17 cellular contexts compared by ENCODE assay signal in the genomic region with DNA sequence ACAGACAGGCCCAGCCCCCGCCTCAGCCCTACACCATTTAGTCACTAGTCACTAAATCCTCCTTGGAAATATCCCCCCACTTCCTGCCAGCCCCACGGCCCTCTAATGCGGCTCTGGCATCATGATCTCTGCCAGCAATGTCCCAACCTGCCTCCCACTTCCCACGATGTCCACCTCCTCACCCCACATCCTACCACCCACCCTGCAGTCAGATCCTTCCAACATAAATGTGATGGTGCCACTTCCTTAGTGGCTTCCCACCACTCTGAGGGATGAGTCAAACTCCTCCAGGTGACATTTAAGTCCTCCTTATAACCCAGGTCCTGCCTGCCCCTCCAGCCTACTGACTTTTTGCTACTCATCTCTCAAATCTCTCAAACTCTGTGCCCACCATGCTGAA.
A peak's percentile ranks its signal among the peaks of the same experiment; 100 is the strongest.
DNase-seq lines count a peak whose midpoint lies in the region; ATAC-seq and TF ChIP-seq lines count a peak whose summit lies in the region.
"Had no signal": no experiment of that assay in that cellular context is flagged by ENCODE, and none has a peak within 500 bp of the region (broad histone marks: within the 10 kb centered on the region; RNA-seq: fewer than 3 reads in every experiment).

No MANE protein-coding gene starts in this region.

- H3K4me1 Mint-ChIP-seq in activated CD8-positive, alpha-beta T cell treated with anti-CD3 and anti-CD28 coated beads for 36 hours (ENCODE audit: low read depth) = peaks cover 11% of the 10 kb centered on the region
- H3K4me1 Mint-ChIP-seq in activated CD8-positive, alpha-beta T cell treated with anti-CD3 and anti-CD28 coated beads, Interleukin-2, amount 10 ng/mL, durations not matched to agents 7 days and 5 days (ENCODE audit: low read depth) = peaks cover 12% of the 10 kb centered on the region
- H3K4me1 Mint-ChIP-seq in activated T-helper 1 cell treated with anti-CD3 and anti-CD28 coated beads, Interleukin-12 subunit alpha, Interleukin-12 subunit beta, Interleukin-2, Interleukin-4 antibody, amounts not matched to agents 30 ng/mL and 10 ng/mL and 1 ng/mL, durations not matched to agents 14 hours and 24 hours and 36 hours (ENCODE audit: low read depth) = peaks cover 28% of the 10 kb centered on the region
- H3K4me1 Mint-ChIP-seq in glutamatergic neuron (ENCODE audit: low read depth, unreplicated experiment) = peaks cover 35% of the 10 kb centered on the region
- H3K4me1 Mint-ChIP-seq in activated CD4-positive, alpha-beta T cell treated with anti-CD3 and anti-CD28 coated beads, Interleukin-2, amount 10 ng/mL, durations not matched to agents 7 days and 5 days = peaks cover 1% of the 10 kb centered on the region

- ATAC-seq in activated CD8-positive, alpha-beta T cell treated with anti-CD3 and anti-CD28 coated beads for 36 hours = peak; percentile 24
- no peak for ATAC-seq in activated CD8-positive, alpha-beta T cell treated with anti-CD3 and anti-CD28 coated beads, Interleukin-2, amount 10 ng/mL, durations not matched to agents 7 days and 5 days
- no peak for ATAC-seq in HG02678 (IDR thresholded peaks at IDR 0.05; ENCODE audit: unreplicated experiment)
- ATAC-seq: K562 had no signal

- H3K36me3 ChIP-seq in tibial artery = no peaks in the 10 kb centered on the region
- H3K36me3 ChIP-seq: BE2C had no signal

- H3K9me3 Mint-ChIP-seq in activated CD8-positive, alpha-beta T cell treated with anti-CD3 and anti-CD28 coated beads for 36 hours = no peaks in the 10 kb centered on the region
- no peaks in the 10 kb centered on the region for H3K9me3 Mint-ChIP-seq in activated CD8-positive, alpha-beta T cell treated with anti-CD3 and anti-CD28 coated beads, Interleukin-2, amount 10 ng/mL, durations not matched to agents 7 days and 5 days (ENCODE audit: insufficient read depth)
- peaks cover 6% of the 10 kb centered on the region for H3K9me3 Mint-ChIP-seq in activated T-helper 1 cell treated with anti-CD3 and anti-CD28 coated beads, Interleukin-12 subunit alpha, Interleukin-12 subunit beta, Interleukin-2, Interleukin-4 antibody, amounts not matched to agents 30 ng/mL and 10 ng/mL and 1 ng/mL, durations not matched to agents 14 hours and 24 hours and 36 hours
- peaks cover 10% of the 10 kb centered on the region for H3K9me3 Mint-ChIP-seq in glutamatergic neuron (ENCODE audit: unreplicated experiment)
- H3K9me3 Mint-ChIP-seq in activated CD4-positive, alpha-beta T cell treated with anti-CD3 and anti-CD28 coated beads, Interleukin-2, amount 10 ng/mL, durations not matched to agents 7 days and 5 days = peaks cover 2% of the 10 kb centered on the region

- H3K4me3 ChIP-seq in tibial artery = no peak overlapping the region
- H3K4me3 ChIP-seq: K562 had no signal

- peaks cover 0 to 4% (median 0%) of the 10 kb centered on the region in 3 donors for H3K9me3 ChIP-seq in tibial artery
- H3K9me3 ChIP-seq: BE2C had no signal

- CTCF ChIA-PET in activated CD8-positive, alpha-beta T cell treated with anti-CD3 and anti-CD28 coated beads for 36 hours (lab: Charles Lee) = no interaction called here
- CTCF ChIA-PET in activated CD8-positive, alpha-beta T cell treated with anti-CD3 and anti-CD28 coated beads, Interleukin-2, amount 10 ng/mL, durations not matched to agents 7 days and 5 days (lab: Charles Lee) = no interaction called here
- CTCF ChIA-PET in activated CD4-positive, alpha-beta T cell treated with anti-CD3 and anti-CD28 coated beads, Interleukin-2, amount 10 ng/mL, durations not matched to agents 7 days and 5 days (lab: Charles Lee) = no interaction called here

- no peaks in the 10 kb centered on the region for H3K27me3 Mint-ChIP-seq in activated CD8-positive, alpha-beta T cell treated with anti-CD3 and anti-CD28 coated beads for 36 hours
- H3K27me3 Mint-ChIP-seq in activated CD8-positive, alpha-beta T cell treated with anti-CD3 and anti-CD28 coated beads, Interleukin-2, amount 10 ng/mL, durations not matched to agents 7 days and 5 days (ENCODE audit: low read depth) = no peaks in the 10 kb centered on the region
- H3K27me3 Mint-ChIP-seq in activated T-helper 1 cell treated with anti-CD3 and anti-CD28 coated beads, Interleukin-12 subunit alpha, Interleukin-12 subunit beta, Interleukin-2, Interleukin-4 antibody, amounts not matched to agents 30 ng/mL and 10 ng/mL and 1 ng/mL, durations not matched to agents 14 hours and 24 hours and 36 hours (ENCODE audit: insufficient read depth) = peaks cover 4% of the 10 kb centered on the region
- H3K27me3 Mint-ChIP-seq in glutamatergic neuron (ENCODE audit: unreplicated experiment) = peaks cover 4% of the 10 kb centered on the region
- no peaks in the 10 kb centered on the region for H3K27me3 Mint-ChIP-seq in activated CD4-positive, alpha-beta T cell treated with anti-CD3 and anti-CD28 coated beads, Interleukin-2, amount 10 ng/mL, durations not matched to agents 7 days and 5 days

- no peak overlapping the region for H3K27ac Mint-ChIP-seq in activated CD8-positive, alpha-beta T cell treated with anti-CD3 and anti-CD28 coated beads for 36 hours
- H3K27ac Mint-ChIP-seq in activated CD8-positive, alpha-beta T cell treated with anti-CD3 and anti-CD28 coated beads, Interleukin-2, amount 10 ng/mL, durations not matched to agents 7 days and 5 days = no peak overlapping the region
- peak overlapping the region; percentile 54 for H3K27ac Mint-ChIP-seq in activated T-helper 1 cell treated with anti-CD3 and anti-CD28 coated beads, Interleukin-12 subunit alpha, Interleukin-12 subunit beta, Interleukin-2, Interleukin-4 antibody, amounts not matched to agents 30 ng/mL and 10 ng/mL and 1 ng/mL, durations not matched to agents 14 hours and 24 hours and 36 hours
- H3K27ac Mint-ChIP-seq in glutamatergic neuron (ENCODE audit: unreplicated experiment) = peak overlapping the region; percentile 69
- H3K27ac Mint-ChIP-seq in activated CD4-positive, alpha-beta T cell treated with anti-CD3 and anti-CD28 coated beads, Interleukin-2, amount 10 ng/mL, durations not matched to agents 7 days and 5 days = no peak overlapping the region

- TF ChIP-seq CTCF in activated CD8-positive, alpha-beta T cell treated with anti-CD3 and anti-CD28 coated beads for 36 hours (IDR thresholded peaks at IDR 0.05) = no peak
- TF ChIP-seq CTCF in glutamatergic neuron (IDR thresholded peaks at IDR 0.05; ENCODE audit: partially characterized antibody, unreplicated experiment) = no peak
- TF ChIP-seq CTCF in tibial artery (IDR thresholded peaks at IDR 0.05) = no peak

- H3K36me3 Mint-ChIP-seq in activated CD8-positive, alpha-beta T cell treated with anti-CD3 and anti-CD28 coated beads for 36 hours (ENCODE audit: low read depth) = no peaks in the 10 kb centered on the region
- H3K36me3 Mint-ChIP-seq in activated CD8-positive, alpha-beta T cell treated with anti-CD3 and anti-CD28 coated beads, Interleukin-2, amount 10 ng/mL, durations not matched to agents 7 days and 5 days (ENCODE audit: low read depth) = no peaks in the 10 kb centered on the region
- H3K36me3 Mint-ChIP-seq in activated T-helper 1 cell treated with anti-CD3 and anti-CD28 coated beads, Interleukin-12 subunit alpha, Interleukin-12 subunit beta, Interleukin-2, Interleukin-4 antibody, amounts not matched to agents 30 ng/mL and 10 ng/mL and 1 ng/mL, durations not matched to agents 14 hours and 24 hours and 36 hours (ENCODE audit: low read depth) = no peaks in the 10 kb centered on the region
- peaks cover 4% of the 10 kb centered on the region for H3K36me3 Mint-ChIP-seq in glutamatergic neuron (ENCODE audit: unreplicated experiment)
- no peaks in the 10 kb centered on the region for H3K36me3 Mint-ChIP-seq in activated CD4-positive, alpha-beta T cell treated with anti-CD3 and anti-CD28 coated beads, Interleukin-2, amount 10 ng/mL, durations not matched to agents 7 days and 5 days (ENCODE audit: low read depth)
- H3K36me3 Mint-ChIP-seq: CD4-positive, alpha-beta memory T cell had no signal

- H3K27ac ChIP-seq in substantia nigra (ENCODE audit: low read depth, low read length, poor library complexity, severe bottlenecking) (peak overlapping the region; percentile 50), tibial artery (no peak overlapping the region)

- H3K27me3 ChIP-seq in tibial artery = no peaks in the 10 kb centered on the region
- H3K27me3 ChIP-seq: BE2C had no signal

- H3K4me1 ChIP-seq in tibial artery = peaks cover 0 to 10% (median 0%) of the 10 kb centered on the region in 4 donors
- H3K4me1 ChIP-seq: BE2C had no signal

- DNase-seq in activated CD8-positive, alpha-beta T cell treated with anti-CD3 and anti-CD28 coated beads for 36 hours = no peak
- no peak for DNase-seq in activated CD8-positive, alpha-beta T cell treated with anti-CD3 and anti-CD28 coated beads, Interleukin-2, amount 10 ng/mL, durations not matched to agents 7 days and 5 days
- DNase-seq in activated T-helper 1 cell treated with anti-CD3 and anti-CD28 coated beads, Interleukin-12 subunit alpha, Interleukin-12 subunit beta, Interleukin-2, Interleukin-4 antibody, amounts not matched to agents 30 ng/mL and 10 ng/mL and 1 ng/mL, durations not matched to agents 14 hours and 24 hours and 36 hours (ENCODE audit: low spot score) = no peak
- no peak for DNase-seq in glutamatergic neuron
- no peak for DNase-seq in substantia nigra (lab: John Stamatoyannopoulos, UW)
- no peak for DNase-seq in tibial artery
- DNase-seq in activated CD4-positive, alpha-beta T cell treated with anti-CD3 and anti-CD28 coated beads, Interleukin-2, amount 10 ng/mL, durations not matched to agents 7 days and 5 days = no peak
- DNase-seq: BE2C; CD4-positive, alpha-beta memory T cell; GOT3; NCI-H1105 treated with DMSO at 0.1 percent for 48 hours; NCI-H1694; NCI-H2081 treated with DMSO at 0.1 percent for 48 hours; NK-92 treated with Interleukin-12 subunit alpha and Interleukin-12 subunit beta, amount 100 ng/mL, for 24 hours; SHP77 had no signal

- POLR2A ChIA-PET in activated CD8-positive, alpha-beta T cell treated with anti-CD3 and anti-CD28 coated beads for 36 hours (lab: Charles Lee) = no interaction called here
- POLR2A ChIA-PET in activated CD8-positive, alpha-beta T cell treated with anti-CD3 and anti-CD28 coated beads, Interleukin-2, amount 10 ng/mL, durations not matched to agents 7 days and 5 days (lab: Charles Lee) = no interaction called here
- POLR2A ChIA-PET in activated CD4-positive, alpha-beta T cell treated with anti-CD3 and anti-CD28 coated beads, Interleukin-2, amount 10 ng/mL, durations not matched to agents 7 days and 5 days (lab: Charles Lee) = no interaction called here

- H3K4me3 Mint-ChIP-seq in activated CD8-positive, alpha-beta T cell treated with anti-CD3 and anti-CD28 coated beads for 36 hours = no peak overlapping the region
- H3K4me3 Mint-ChIP-seq in activated CD8-positive, alpha-beta T cell treated with anti-CD3 and anti-CD28 coated beads, Interleukin-2, amount 10 ng/mL, durations not matched to agents 7 days and 5 days = no peak overlapping the region
- no peak overlapping the region for H3K4me3 Mint-ChIP-seq in activated T-helper 1 cell treated with anti-CD3 and anti-CD28 coated beads, Interleukin-12 subunit alpha, Interleukin-12 subunit beta, Interleukin-2, Interleukin-4 antibody, amounts not matched to agents 30 ng/mL and 10 ng/mL and 1 ng/mL, durations not matched to agents 14 hours and 24 hours and 36 hours
- H3K4me3 Mint-ChIP-seq in glutamatergic neuron (ENCODE audit: unreplicated experiment) = peak overlapping the region; percentile 44
- H3K4me3 Mint-ChIP-seq in activated CD4-positive, alpha-beta T cell treated with anti-CD3 and anti-CD28 coated beads, Interleukin-2, amount 10 ng/mL, durations not matched to agents 7 days and 5 days = no peak overlapping the region
- H3K4me3 Mint-ChIP-seq: CD4-positive, alpha-beta memory T cell had no signal

- intact Hi-C loops in activated CD8-positive, alpha-beta T cell treated with anti-CD3 and anti-CD28 coated beads for 36 hours (cut with micrococcal nuclease) = no loop called here
- intact Hi-C loops in activated T-helper 1 cell treated with anti-CD3 and anti-CD28 coated beads, Interleukin-12 subunit alpha, Interleukin-12 subunit beta, Interleukin-2, Interleukin-4 antibody, amounts not matched to agents 30 ng/mL and 10 ng/mL and 1 ng/mL, durations not matched to agents 14 hours and 24 hours and 36 hours (cut with micrococcal nuclease) = no loop called here
- intact Hi-C loops in tibial artery (cut with DNase I; ENCODE audit: low total_unique reads) = no loop called here

Comparison
In these comparisons a context has a peak if more than half of its experiments do, and no peak if none do; other contexts are left out.
1. H3K27ac Mint-ChIP-seq: peak in activated T-helper 1 cell treated with anti-CD3 and anti-CD28 coated beads, Interleukin-12 subunit alpha, Interleukin-12 subunit beta, Interleukin-2, Interleukin-4 antibody, amounts not matched to agents 30 ng/mL and 10 ng/mL and 1 ng/mL, durations not matched to agents 14 hours and 24 hours and 36 hours (single experiment) and glutamatergic neuron (single experiment); none in activated CD8-positive, alpha-beta T cell treated with anti-CD3 and anti-CD28 coated beads for 36 hours (single experiment), activated CD8-positive, alpha-beta T cell treated with anti-CD3 and anti-CD28 coated beads, Interleukin-2, amount 10 ng/mL, durations not matched to agents 7 days and 5 days (single experiment) and activated CD4-positive, alpha-beta T cell treated with anti-CD3 and anti-CD28 coated beads, Interleukin-2, amount 10 ng/mL, durations not matched to agents 7 days and 5 days (single experiment).